In genomic region chr1:155856257-155856974, GRCh38 we compare ENCODE assay signal across 8 cellular contexts.
DNase-seq lines count a peak whose midpoint lies in the region; ATAC-seq and TF ChIP-seq lines count a peak whose summit lies in the region.

No MANE protein-coding gene starts in this region.

- no peaks in the 10 kb centered on the region for H4K20me1 ChIP-seq in KMS-11 (ENCODE audit: insufficient read depth)

- no peak for ATAC-seq in GM19395 (IDR thresholded peaks at IDR 0.05; ENCODE audit: unreplicated experiment)

- POLR2A ChIA-PET in HEK293T (lab: Yijun Ruan, JAX) = interaction anchor here (1.0 to 4.7 kb wide), 12 partner anchors 8 to 202 kb away, joined by 3 to 32 read pairs (median 4); partner anchors contain the start of gene KHDC4

- H3K4me3 ChIP-seq in ACC112 (ENCODE audit: low read depth, low read length) (peak overlapping the region; percentile 87), KMS-11 (IDR thresholded peaks at IDR 0.05; ENCODE audit: insufficient read depth, low read depth, low read length) (peak overlapping the region; percentile 99), choroid plexus epithelial cell (ENCODE audit: low read depth, low read length) (peak overlapping the region; percentile 78), muscle layer of duodenum (ENCODE audit: low read depth in 1 of 2, low read length in 2 of 2) (peak overlapping the region; percentile 85 to 92)

- peak overlapping the region; percentile 98 for H3K4me2 ChIP-seq in KMS-11

- H3K9me3 ChIP-seq in muscle layer of duodenum (ENCODE audit: control insufficient read depth in 1 of 2, low read length in 2 of 2) = no peaks in the 10 kb centered on the region

- no peaks in the 10 kb centered on the region for H3K27me3 ChIP-seq in ACC112 (ENCODE audit: insufficient read depth, low read length)
- H3K27me3 ChIP-seq in KMS-11 (ENCODE audit: insufficient read depth, low read depth) = no peaks in the 10 kb centered on the region
- H3K27me3 ChIP-seq in muscle layer of duodenum (ENCODE audit: low read depth, low read length) = no peaks in the 10 kb centered on the region

- H3K4me1 ChIP-seq in ACC112 (ENCODE audit: control insufficient read depth, insufficient read depth, low read length, unreplicated experiment) (peaks cover 23% of the 10 kb centered on the region), KMS-11 (ENCODE audit: low read depth, poor library complexity, severe bottlenecking) (peaks cover 44% of the 10 kb centered on the region), muscle layer of duodenum (ENCODE audit: control insufficient read depth in 1 of 2, insufficient read depth in 2 of 2, low read length in 2 of 2) (peaks cover 6 to 20% of the 10 kb centered on the region in 2 donors)

- TF ChIP-seq CTCF in KMS-11 (conservative IDR thresholded peaks at IDR 0.05; ENCODE audit: low read depth, low read length) (no peak), choroid plexus epithelial cell (conservative IDR thresholded peaks at IDR 0.05; ENCODE audit: low read depth, low read length) (no peak)

- CTCF ChIA-PET in HEK293T (lab: Yijun Ruan, JAX) = no interaction called here

- DNase-seq in choroid plexus epithelial cell (ENCODE audit: low read depth) = no peak
- no peak for DNase-seq in NCI-H748 treated with DMSO at 0.1 percent for 48 hours (lab: John Stamatoyannopoulos, UW)
- no peak for DNase-seq in HEK293T (ENCODE audit: extremely low spot score)
- DNase-seq in HCEC 1CT = no peak

- peaks cover 14% of the 10 kb centered on the region for H3K36me3 ChIP-seq in ACC112 (ENCODE audit: insufficient read depth, low read length)
- H3K36me3 ChIP-seq in KMS-11 (ENCODE audit: insufficient read depth) = peaks cover 9% of the 10 kb centered on the region; the same call in 1 of the 2 replicates
- peaks cover 18 to 28% of the 10 kb centered on the region in 2 donors for H3K36me3 ChIP-seq in muscle layer of duodenum (ENCODE audit: control insufficient read depth in 1 of 2, insufficient read depth in 2 of 2, low read length in 2 of 2)

- H2AFZ ChIP-seq in ACC112 (ENCODE audit: low read length, unreplicated experiment) (peak overlapping the region; percentile 81), KMS-11 (ENCODE audit: low read depth) (peak overlapping the region; percentile 75)

- H3K79me2 ChIP-seq in ACC112 (ENCODE audit: control insufficient read depth, insufficient read depth, low read length, unreplicated experiment) (peaks cover 49% of the 10 kb centered on the region), KMS-11 (ENCODE audit: insufficient read depth, low read depth) (peaks cover 49% of the 10 kb centered on the region)

- peak overlapping the region; percentile 35; the same call in 1 of the 2 replicates for H3K27ac ChIP-seq in ACC112 (ENCODE audit: low read depth, low read length)
- peak overlapping the region; percentile 81 for H3K27ac ChIP-seq in KMS-11
- peak overlapping the region; percentile 91 for H3K27ac ChIP-seq in muscle layer of duodenum (ENCODE audit: low read length)

- H3K9ac ChIP-seq in KMS-11 = peak overlapping the region; percentile 51

TF ChIP-seq in HEK293T, 16 proteins besides CTCF, POLR2A, EP300 and RAD21:
- TF ChIP-seq FOXK2 (IDR thresholded peaks at IDR 0.05) (no peak), LEF1 (IDR thresholded peaks at IDR 0.05; ENCODE audit: borderline replicate concordance) (no peak), L3MBTL2 (conservative IDR thresholded peaks at IDR 0.05) (no peak), CTBP1 (IDR thresholded peaks at IDR 0.05; ENCODE audit: borderline replicate concordance) (no peak), SUZ12 (IDR thresholded peaks at IDR 0.05) (no peak), SP1 (IDR thresholded peaks at IDR 0.05) (no peak)
- TF ChIP-seq, protein P1, sequence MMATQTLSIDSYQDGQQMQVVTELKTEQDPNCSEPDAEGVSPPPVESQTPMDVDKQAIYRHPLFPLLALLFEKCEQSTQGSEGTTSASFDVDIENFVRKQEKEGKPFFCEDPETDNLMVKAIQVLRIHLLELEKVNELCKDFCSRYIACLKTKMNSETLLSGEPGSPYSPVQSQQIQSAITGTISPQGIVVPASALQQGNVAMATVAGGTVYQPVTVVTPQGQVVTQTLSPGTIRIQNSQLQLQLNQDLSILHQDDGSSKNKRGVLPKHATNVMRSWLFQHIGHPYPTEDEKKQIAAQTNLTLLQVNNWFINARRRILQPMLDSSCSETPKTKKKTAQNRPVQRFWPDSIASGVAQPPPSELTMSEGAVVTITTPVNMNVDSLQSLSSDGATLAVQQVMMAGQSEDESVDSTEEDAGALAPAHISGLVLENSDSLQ (IDR thresholded peaks at IDR 0.05) = no peak

Comparison
In these comparisons a context has a peak if more than half of its experiments do, and no peak if none do; other contexts are left out.
1. H3K27ac ChIP-seq: peak in every context shown above with its lines; median percentile 91 in muscle layer of duodenum; 81 in KMS-11; 35 in ACC112.